13 cellular contexts compared by ENCODE assay signal in the genomic region with DNA sequence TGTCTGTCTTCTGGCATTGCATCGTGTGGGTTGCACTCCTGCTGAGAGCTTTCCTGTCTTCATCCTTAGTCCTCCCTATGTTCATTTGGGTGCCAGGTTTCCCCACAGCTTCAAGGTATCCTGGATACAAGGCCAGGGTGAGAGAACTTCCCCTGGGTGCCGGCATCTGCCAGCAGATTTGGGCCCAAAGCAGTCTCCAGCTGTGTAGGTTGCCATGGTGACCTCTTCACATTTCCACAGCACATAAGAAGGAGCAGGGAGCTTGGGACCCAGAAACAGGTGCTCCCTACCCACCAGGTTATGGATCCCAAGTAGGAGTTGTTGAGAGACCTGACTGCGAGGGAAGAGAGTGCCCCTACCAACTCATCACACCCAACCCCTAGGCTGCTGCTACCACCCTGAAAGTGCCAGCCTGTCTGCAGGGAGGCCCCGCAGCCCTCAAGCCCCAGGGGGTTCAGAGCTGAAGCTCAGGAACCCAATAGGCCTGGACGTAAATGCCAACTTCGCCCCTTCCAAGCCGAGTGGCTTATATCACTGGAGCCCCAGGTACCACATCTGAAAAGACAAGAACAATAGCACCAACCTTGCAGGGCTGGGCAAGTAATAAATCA. TPM values are rescaled to one million over a fixed set of nuclear protein-coding genes. Genes with fewer than 3 reads are reported as not detected.
DNase-seq lines count a peak whose midpoint lies in the region; ATAC-seq and TF ChIP-seq lines count a peak whose summit lies in the region.
"Had no signal": no experiment of that assay in that cellular context is flagged by ENCODE, and none has a peak within 500 bp of the region (broad histone marks: within the 10 kb centered on the region; RNA-seq: fewer than 3 reads in every experiment).

No MANE protein-coding gene starts in this region.

- DNase-seq in NCI-H1417 (lab: John Stamatoyannopoulos, UW) (peak in 2 of 3 experiments; percentile 39 to 72), NCI-H1417 treated with DMSO at 0.1 percent for 48 hours (lab: John Stamatoyannopoulos, UW) (no peak), cardiac septum (ENCODE audit: low spot score) (peak; percentile 54), left ventricle myocardium superior (no peak), type B pancreatic cell (ENCODE audit: extremely low spot score, unreplicated experiment) (no peak)
- DNase-seq in effector memory CD8-positive, alpha-beta T cell = no peak
- DNase-seq: esophagus squamous epithelium; mammary epithelial cell; NCI-H187; occipital lobe; stimulated activated CD4-positive, alpha-beta T cell treated with anti-CD3 and anti-CD28 coated beads, Interleukin-4, amount 100 ng/mL, for 4 hours had no signal

- peak overlapping the region; percentile 41 to 68 for H3K27ac Mint-ChIP-seq in effector memory CD8-positive, alpha-beta T cell
- H3K27ac Mint-ChIP-seq in type B pancreatic cell = peak overlapping the region; percentile 45

- no peak for TF ChIP-seq CTCF in type B pancreatic cell (conservative IDR thresholded peaks at IDR 0.05)

- H3K36me3 Mint-ChIP-seq in effector memory CD8-positive, alpha-beta T cell (ENCODE audit: insufficient read depth) = peaks cover 3% of the 10 kb centered on the region
- no peaks in the 10 kb centered on the region for H3K36me3 Mint-ChIP-seq in type B pancreatic cell

- peaks cover 21 to 27% of the 10 kb centered on the region in 2 donors for H3K4me1 Mint-ChIP-seq in effector memory CD8-positive, alpha-beta T cell (ENCODE audit: low read depth in 2 of 2)
- peaks cover 34% of the 10 kb centered on the region for H3K4me1 Mint-ChIP-seq in type B pancreatic cell (ENCODE audit: unreplicated experiment)

- H3K9me3 Mint-ChIP-seq in effector memory CD8-positive, alpha-beta T cell = no peaks in the 10 kb centered on the region
- H3K9me3 Mint-ChIP-seq in type B pancreatic cell = no peaks in the 10 kb centered on the region

- peak overlapping the region; percentile 36 to 44 for H3K4me3 Mint-ChIP-seq in effector memory CD8-positive, alpha-beta T cell
- H3K4me3 Mint-ChIP-seq in type B pancreatic cell = no peak overlapping the region

- H3K27me3 Mint-ChIP-seq in effector memory CD8-positive, alpha-beta T cell = no peaks in the 10 kb centered on the region
- H3K27me3 Mint-ChIP-seq in type B pancreatic cell = no peaks in the 10 kb centered on the region

- intact Hi-C loops in cardiac septum (cut with DNase I) (no loop called here), left ventricle myocardium superior (cut with micrococcal nuclease) (loop anchor here (10.0 kb wide), 1 partner anchor 67 kb away; the partner anchor contains the start of gene XIRP1)

- ATAC-seq in left ventricle myocardium superior (no peak), HG02973 (IDR thresholded peaks at IDR 0.05; ENCODE audit: unreplicated experiment) (no peak), GM18498 (IDR thresholded peaks at IDR 0.05; ENCODE audit: unreplicated experiment) (no peak)
- peak; percentile 14 for ATAC-seq in effector memory CD8-positive, alpha-beta T cell (replicated peaks)

RNA-seq across cellular contexts. Expression of gene TTC21A, which starts 19.9 kb away (rescaled TPM):
- total RNA-seq in cardiac septum (3.0 TPM), left ventricle myocardium superior (1.1 TPM), type B pancreatic cell (ENCODE audit: low replicate concordance) (9.8 and 10.3 TPM in 2 replicates)

RNA-seq across cellular contexts. Expression of gene GORASP1, which starts 20.0 kb away (rescaled TPM):
- 45.9 TPM for total RNA-seq in cardiac septum
- total RNA-seq in left ventricle myocardium superior = 50.6 TPM
- total RNA-seq in type B pancreatic cell (ENCODE audit: low replicate concordance) = 76.5 and 98.4 TPM in 2 replicates

RNA-seq across cellular contexts. Expression of gene CSRNP1, which starts 26.0 kb away (rescaled TPM):
- 11.5 TPM for total RNA-seq in cardiac septum
- 11.2 TPM for total RNA-seq in left ventricle myocardium superior
- total RNA-seq in type B pancreatic cell (ENCODE audit: low replicate concordance) = 7.5 and 24.5 TPM in 2 replicates

Comparison
In these comparisons a context has a peak if more than half of its experiments do, and no peak if none do; other contexts are left out.
1. DNase-seq: peak in NCI-H1417 (2 of 3) and cardiac septum (single experiment); none in NCI-H1417 treated with DMSO at 0.1 percent for 48 hours (single experiment), left ventricle myocardium superior (single experiment), effector memory CD8-positive, alpha-beta T cell (0 of 3) and type B pancreatic cell (single experiment).